2 cellular contexts compared by ENCODE assay signal in the genomic region with DNA sequence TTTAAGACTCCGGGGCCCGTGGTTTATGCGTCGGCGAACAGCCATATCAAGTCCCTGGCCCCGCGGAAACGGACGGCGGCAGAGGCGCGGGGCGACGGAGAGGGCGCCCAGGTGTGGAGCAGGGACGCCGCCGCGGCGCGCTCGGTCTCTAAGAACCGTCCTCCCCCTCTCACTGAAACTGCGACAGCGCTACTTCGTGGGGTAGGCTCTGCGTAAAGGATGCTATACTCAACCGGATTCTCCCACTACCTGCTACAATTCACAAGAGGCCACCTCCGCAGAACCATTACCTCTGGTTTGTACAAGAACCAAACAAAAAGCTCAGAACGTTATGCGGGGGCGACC.
TF ChIP-seq lines count a peak whose summit lies in the region.

No MANE protein-coding gene starts in this region.

TF ChIP-seq in SK-N-SH, 30 proteins besides CTCF, POLR2A, EP300 and RAD21:
- TF ChIP-seq NFIC (IDR thresholded peaks at IDR 0.05; ENCODE audit: borderline replicate concordance) (no peak), MEF2A (IDR thresholded peaks at IDR 0.05; ENCODE audit: borderline replicate concordance, low read depth) (no peak), NRF1 (IDR thresholded peaks at IDR 0.05; ENCODE audit: low read depth, low read length) (no peak), SIN3A (IDR thresholded peaks at IDR 0.05; ENCODE audit: borderline replicate concordance, low read depth, low read length) (0 out of 2 replicates have a peak, but pooled peaks have one; percentile 28)
- TF ChIP-seq, protein P1, sequence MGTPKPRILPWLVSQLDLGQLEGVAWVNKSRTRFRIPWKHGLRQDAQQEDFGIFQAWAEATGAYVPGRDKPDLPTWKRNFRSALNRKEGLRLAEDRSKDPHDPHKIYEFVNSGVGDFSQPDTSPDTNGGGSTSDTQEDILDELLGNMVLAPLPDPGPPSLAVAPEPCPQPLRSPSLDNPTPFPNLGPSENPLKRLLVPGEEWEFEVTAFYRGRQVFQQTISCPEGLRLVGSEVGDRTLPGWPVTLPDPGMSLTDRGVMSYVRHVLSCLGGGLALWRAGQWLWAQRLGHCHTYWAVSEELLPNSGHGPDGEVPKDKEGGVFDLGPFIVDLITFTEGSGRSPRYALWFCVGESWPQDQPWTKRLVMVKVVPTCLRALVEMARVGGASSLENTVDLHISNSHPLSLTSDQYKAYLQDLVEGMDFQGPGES (IDR thresholded peaks at IDR 0.05; ENCODE audit: low read depth, low read length), result no peak
TF ChIP-seq in SK-N-SH: peak in this region for 1.

TF ChIP-seq in GM12878, 131 proteins besides CTCF, POLR2A, EP300 and RAD21:
- 0 out of 2 replicates have a peak, but pooled peaks have one; percentile 3 for TF ChIP-seq EED (IDR thresholded peaks at IDR 0.05; ENCODE audit: low read depth)
- TF ChIP-seq RB1 (IDR thresholded peaks at IDR 0.05; ENCODE audit: borderline replicate concordance), result peak; percentile 21; the same call in 1 of the 2 replicates
- TF ChIP-seq SREBF2 (IDR thresholded peaks at IDR 0.05; ENCODE audit: low read length), result no peak
- TF ChIP-seq NR2C2 (IDR thresholded peaks at IDR 0.05; ENCODE audit: borderline replicate concordance, control insufficient read depth, insufficient read length, low read depth), result no peak
- TF ChIP-seq TAF1 (IDR thresholded peaks at IDR 0.05; ENCODE audit: borderline replicate concordance, low read depth, low read length), result peak; percentile 6; the same call in 1 of the 2 replicates
- TF ChIP-seq CEBPZ (IDR thresholded peaks at IDR 0.05; ENCODE audit: low read depth, low read length), result no peak
- TF ChIP-seq EGR1 (IDR thresholded peaks at IDR 0.05; ENCODE audit: borderline replicate concordance in 1 of 2, low read depth in 2 of 2, low read length in 2 of 2), result peak in 1 of 2 experiments; percentile 70; a peak in 1 of 3 replicates
- TF ChIP-seq ASH2L (IDR thresholded peaks at IDR 0.05; ENCODE audit: borderline replicate concordance, low read depth), result no peak
- TF ChIP-seq GATAD2B (conservative IDR thresholded peaks at IDR 0.05; ENCODE audit: low read depth), result peak; percentile 16; the same call in 1 of the 2 replicates
- TF ChIP-seq RUNX3 (IDR thresholded peaks at IDR 0.05; ENCODE audit: low read length), result peak; percentile 5; the same call in 1 of the 2 replicates
